In genomic region chr9:136835162-136835931, GRCh38 we compare ENCODE assay signal across 19 cellular contexts. TPM values are rescaled to one million over a fixed set of nuclear protein-coding genes. Genes with fewer than 3 reads are reported as not detected.
DNase-seq lines count a peak whose midpoint lies in the region; ATAC-seq and TF ChIP-seq lines count a peak whose summit lies in the region.
"Had no signal": no experiment of that assay in that cellular context is flagged by ENCODE, and none has a peak within 500 bp of the region (broad histone marks: within the 10 kb centered on the region; RNA-seq: fewer than 3 reads in every experiment).

No MANE protein-coding gene starts in this region.

- H3K27ac ChIP-seq in spleen, result no peak overlapping the region

- no peaks in the 10 kb centered on the region for H3K9me3 ChIP-seq in spleen

- no peak for TF ChIP-seq POLR2A in spleen (IDR thresholded peaks at IDR 0.05)

- no peaks in the 10 kb centered on the region for H3K27me3 ChIP-seq in spleen (replicated peaks in 1 of 7)

- no peak overlapping the region for H3K4me3 ChIP-seq in spleen
- H3K4me3 ChIP-seq: GM23338 had no signal

- H3K4me1 ChIP-seq in spleen, result peaks cover 0 to 19% (median 5%) of the 10 kb centered on the region in 6 donors

- 90 to 97% (median 96%) methylated on average over 34 to 36 of the region's 36 CpGs for WGBS in spleen, 5 donors

- H3K36me3 ChIP-seq in spleen, result peaks cover 0 to 94% (median 56%) of the 10 kb centered on the region in 6 donors

- peak; percentile 1 for DNase-seq in stimulated activated CD4-positive, alpha-beta T cell treated with anti-CD3 and anti-CD28 coated beads, Interleukin-4, amount 100 ng/mL, for 1 hour
- DNase-seq in stimulated activated CD4-positive, alpha-beta T cell treated with anti-CD3 and anti-CD28 coated beads, Interleukin-15, amount 100 ng/mL, for 24 hours, result no peak
- DNase-seq in left cardiac atrium (peak; percentile 10), spleen (peak; percentile 65)
- DNase-seq: DMS79 treated with DMSO at 0.1 percent for 48 hours; GDM1; KG1; NCI-H1092; NCI-H1694; NCI-H2107; NCI-H226; NCI-H526; NK-92 treated with Interleukin-12 subunit alpha and Interleukin-12 subunit beta, amount 100 ng/mL, for 24 hours; OCI-M1; RPMI8226 had no signal

- ATAC-seq in left cardiac atrium, result no peak
- no peak for ATAC-seq in HG02610 (IDR thresholded peaks at IDR 0.05; ENCODE audit: unreplicated experiment)
- ATAC-seq in HG02938 (IDR thresholded peaks at IDR 0.05; ENCODE audit: unreplicated experiment), result no peak
- ATAC-seq: CD8-positive, alpha-beta T cell; GM23338 had no signal

- intact Hi-C loops in left cardiac atrium (cut with DNase I), result no loop called here
- intact Hi-C loops in spleen (cut with DNase I; ENCODE audit: low total_unique reads), result no loop called here

- TF ChIP-seq CTCF in spleen (IDR thresholded peaks at IDR 0.05 in 8 of 11, conservative IDR thresholded peaks at IDR 0.05 in 3 of 11), result no peak

RNA-seq across cellular contexts. Expression of gene AJM1, which starts 6.9 kb away (rescaled TPM):
- 1 to 10 TPM; 5.0 to 9.6 TPM for total RNA-seq in left cardiac atrium
- 10 to 100 TPM in 1 of 7 donors, 1 to 10 TPM in 6; 3.3 to 13.1 (median 6.3) TPM for total RNA-seq in spleen
- 1 to 10 TPM in 2 of 3 donors, under 1 TPM in 1; 0.91 to 3.9 (median 1.0) TPM for polyA plus RNA-seq in spleen

RNA-seq across cellular contexts. Expression of gene PHPT1, which starts 13.9 kb away (rescaled TPM):
- total RNA-seq in left cardiac atrium (100 to 1,000 TPM; 184 to 189 TPM), spleen (10 to 100 TPM; 32.3 to 71.0 (median 63.3) TPM)
- 100 to 1,000 TPM in 2 of 3 donors, 10 to 100 TPM in 1; 95.9 to 117 (median 106) TPM for polyA plus RNA-seq in spleen

RNA-seq across cellular contexts. Expression of gene MAMDC4, which starts 16.8 kb away (rescaled TPM):
- total RNA-seq in left cardiac atrium (1 to 10 TPM; 3.7 to 8.4 TPM), spleen (10 to 100 TPM in 5 of 7 donors, 1 to 10 TPM in 2; 5.4 to 20.8 (median 11.3) TPM)
- polyA plus RNA-seq in spleen, result 10 to 100 TPM in 2 of 3 donors, 1 to 10 TPM in 1; 4.9 to 32.0 (median 12.7) TPM

RNA-seq across cellular contexts. Expression of gene RABL6, which starts 27.6 kb away (rescaled TPM):
- 10 to 100 TPM; 61.6 to 71.4 TPM for total RNA-seq in left cardiac atrium
- total RNA-seq in spleen, result 10 to 100 TPM; 47.9 to 68.2 (median 58.2) TPM
- 10 to 100 TPM; 32.7 to 70.0 (median 38.3) TPM for polyA plus RNA-seq in spleen

RNA-seq across cellular contexts. Expression of gene EDF1, which starts 30.8 kb away (rescaled TPM):
- total RNA-seq in left cardiac atrium (100 to 1,000 TPM; 296 to 304 TPM), spleen (100 to 1,000 TPM; 184 to 241 (median 225) TPM)
- 100 to 1,000 TPM; 347 to 462 (median 441) TPM for polyA plus RNA-seq in spleen
